Comparison of ENCODE assay signal across 13 cellular contexts in genomic region chr3:51396401-51396800, GRCh38. TPM values are rescaled to one million over a fixed set of nuclear protein-coding genes. Genes with fewer than 3 reads are reported as not detected.
A peak's percentile ranks its signal among the peaks of the same experiment; 100 is the strongest.
DNase-seq lines count a peak whose midpoint lies in the region; ATAC-seq and TF ChIP-seq lines count a peak whose summit lies in the region.
"Had no signal": no experiment of that assay in that cellular context is flagged by ENCODE, and none has a peak within 500 bp of the region (broad histone marks: within the 10 kb centered on the region; RNA-seq: fewer than 3 reads in every experiment).

No MANE protein-coding gene starts in this region.

- H3K36me3 Mint-ChIP-seq in activated naive CD4-positive, alpha-beta T cell treated with anti-CD3 and anti-CD28 coated beads for 36 hours (ENCODE audit: low read depth), result peaks cover 37% of the 10 kb centered on the region
- H3K36me3 Mint-ChIP-seq in T-cell, result peaks cover 33% of the 10 kb centered on the region
- H3K36me3 Mint-ChIP-seq in endothelial cell (ENCODE audit: low read depth, unreplicated experiment), result peaks cover 32% of the 10 kb centered on the region
- H3K36me3 Mint-ChIP-seq in stimulated activated effector memory CD8-positive, alpha-beta T cell treated with anti-CD3 and anti-CD28 coated beads, Interleukin-12 subunit alpha, Interleukin-12 subunit beta, amount 100 ng/mL, for 72 hours, result peaks cover 99% of the 10 kb centered on the region

- POLR2A ChIA-PET in T-cell (lab: Charles Lee), result interaction anchor here in 1 of 2 donors (0.6 kb wide), 1 partner anchor 11 kb away, joined by 4 read pairs; the partner anchor contains the start of gene MANF

- no peaks in the 10 kb centered on the region for H3K27me3 Mint-ChIP-seq in activated naive CD4-positive, alpha-beta T cell treated with anti-CD3 and anti-CD28 coated beads for 36 hours (ENCODE audit: low read depth)
- no peaks in the 10 kb centered on the region for H3K27me3 Mint-ChIP-seq in T-cell
- peaks cover 9% of the 10 kb centered on the region for H3K27me3 Mint-ChIP-seq in endothelial cell (ENCODE audit: unreplicated experiment)

- peaks cover 47% of the 10 kb centered on the region for H3K4me1 Mint-ChIP-seq in activated naive CD4-positive, alpha-beta T cell treated with anti-CD3 and anti-CD28 coated beads for 36 hours (ENCODE audit: low read depth)
- peaks cover 34 to 51% (median 45%) of the 10 kb centered on the region in 3 donors for H3K4me1 Mint-ChIP-seq in T-cell
- peaks cover 47% of the 10 kb centered on the region for H3K4me1 Mint-ChIP-seq in endothelial cell (ENCODE audit: unreplicated experiment)
- H3K4me1 Mint-ChIP-seq in stimulated activated effector memory CD8-positive, alpha-beta T cell treated with anti-CD3 and anti-CD28 coated beads, Interleukin-12 subunit alpha, Interleukin-12 subunit beta, amount 100 ng/mL, for 72 hours, result peaks cover 44% of the 10 kb centered on the region

- H3K27ac Mint-ChIP-seq in activated naive CD4-positive, alpha-beta T cell treated with anti-CD3 and anti-CD28 coated beads for 36 hours, result peak overlapping the region; percentile 79
- H3K27ac Mint-ChIP-seq in T-cell (peak overlapping the region; percentile 7 to 51), endothelial cell (ENCODE audit: unreplicated experiment) (peak overlapping the region; percentile 72)
- peak overlapping the region; percentile 91 for H3K27ac Mint-ChIP-seq in stimulated activated effector memory CD8-positive, alpha-beta T cell treated with anti-CD3 and anti-CD28 coated beads, Interleukin-12 subunit alpha, Interleukin-12 subunit beta, amount 100 ng/mL, for 72 hours

- in situ Hi-C loops in GM13977 (cut with MboI; ENCODE audit: low pct_unique_long_range_greater_than_20kb, low sequenced_read_pairs, unreplicated experiment), result no loop called here

- CTCF ChIA-PET in activated naive CD4-positive, alpha-beta T cell treated with anti-CD3 and anti-CD28 coated beads for 36 hours (lab: Charles Lee), result interaction anchor here (1.3 to 1.5 kb wide), 2 partner anchors 9 to 11 kb away, joined by 4 to 5 read pairs; no protein-coding TSS in a partner anchor
- CTCF ChIA-PET in T-cell (lab: Charles Lee), result no interaction called here

- intact Hi-C loops in activated naive CD4-positive, alpha-beta T cell treated with anti-CD3 and anti-CD28 coated beads for 36 hours (cut with micrococcal nuclease), result loop anchor here (10.0 kb wide), 1 partner anchor 578 kb away; the partner anchor contains the start of genes ABHD14A and ABHD14B

- DNase-seq in activated naive CD4-positive, alpha-beta T cell treated with anti-CD3 and anti-CD28 coated beads for 36 hours, result no peak
- DNase-seq in activated naive CD4-positive, alpha-beta T cell treated with anti-CD3 and anti-CD28 coated beads, Interleukin-2, amount 50 U/mL, for 16 hours, result no peak
- DNase-seq in T-cell (no peak), endothelial cell (ENCODE audit: low spot score) (no peak), GM13977 (ENCODE audit: low spot score) (no peak), NCI-H748 treated with DMSO at 0.1 percent for 48 hours (lab: John Stamatoyannopoulos, UW) (no peak)
- peak in 1 of 2 donors; percentile 49 for DNase-seq in stimulated activated effector memory CD8-positive, alpha-beta T cell treated with anti-CD3 and anti-CD28 coated beads, Interleukin-12 subunit alpha, Interleukin-12 subunit beta, amount 100 ng/mL, for 72 hours (ENCODE audit: low spot score in 2 of 2)
- DNase-seq: amygdala; effector CD4-positive, alpha-beta T cell; EL; kidney glomerular epithelial cell; NCI-H1417 treated with DMSO at 0.1 percent for 48 hours had no signal

- no peak overlapping the region for H3K4me3 Mint-ChIP-seq in activated naive CD4-positive, alpha-beta T cell treated with anti-CD3 and anti-CD28 coated beads for 36 hours
- no peak overlapping the region for H3K4me3 Mint-ChIP-seq in T-cell
- H3K4me3 Mint-ChIP-seq in endothelial cell (ENCODE audit: unreplicated experiment), result peak overlapping the region; percentile 29
- H3K4me3 Mint-ChIP-seq in stimulated activated effector memory CD8-positive, alpha-beta T cell treated with anti-CD3 and anti-CD28 coated beads, Interleukin-12 subunit alpha, Interleukin-12 subunit beta, amount 100 ng/mL, for 72 hours, result no peak overlapping the region

- H3K9me3 Mint-ChIP-seq in activated naive CD4-positive, alpha-beta T cell treated with anti-CD3 and anti-CD28 coated beads for 36 hours, result no peaks in the 10 kb centered on the region
- H3K9me3 Mint-ChIP-seq in T-cell (no peaks in the 10 kb centered on the region), endothelial cell (ENCODE audit: unreplicated experiment) (no peaks in the 10 kb centered on the region)
- H3K9me3 Mint-ChIP-seq in stimulated activated effector memory CD8-positive, alpha-beta T cell treated with anti-CD3 and anti-CD28 coated beads, Interleukin-12 subunit alpha, Interleukin-12 subunit beta, amount 100 ng/mL, for 72 hours, result no peaks in the 10 kb centered on the region

- TF ChIP-seq CTCF in endothelial cell (IDR thresholded peaks at IDR 0.05; ENCODE audit: unreplicated experiment) (no peak), GM13977 (IDR thresholded peaks at IDR 0.05; ENCODE audit: extremely low read depth, insufficient read depth, missing control alignments) (no peak)

- no peak for ATAC-seq in T-cell (replicated peaks in 1 of 4)
- no peak for ATAC-seq in stimulated activated effector memory CD8-positive, alpha-beta T cell treated with anti-CD3 and anti-CD28 coated beads, Interleukin-12 subunit alpha, Interleukin-12 subunit beta, amount 100 ng/mL, for 72 hours
- ATAC-seq in GM21367 (IDR thresholded peaks at IDR 0.05; ENCODE audit: unreplicated experiment), result no peak

RNA-seq across cellular contexts. Expression of gene RBM15B, which starts 5.3 kb away (rescaled TPM):
- total RNA-seq in activated naive CD4-positive, alpha-beta T cell treated with anti-CD3 and anti-CD28 coated beads for 36 hours, result 10 to 100 TPM; 12.8 to 13.5 TPM
- total RNA-seq in T-cell (10 to 100 TPM; 29.2 to 41.3 (median 38.4) TPM), endothelial cell (ENCODE audit: unreplicated experiment) (50.7 TPM)

RNA-seq across cellular contexts. Expression of gene MANF, which starts 11.3 kb away (rescaled TPM):
- 100 to 1,000 TPM in 1 of 2 experiments, 10 to 100 TPM in 1; 91.7 to 108 TPM for total RNA-seq in activated naive CD4-positive, alpha-beta T cell treated with anti-CD3 and anti-CD28 coated beads for 36 hours
- total RNA-seq in T-cell (10 to 100 TPM; 36.4 to 71.9 (median 56.7) TPM), endothelial cell (ENCODE audit: unreplicated experiment) (131 TPM)

Comparison
In these comparisons a context has a peak if more than half of its experiments do, and no peak if none do; other contexts are left out.
1. H3K27ac Mint-ChIP-seq: peak in every context shown above with its lines; median percentile 91 in stimulated activated effector memory CD8-positive, alpha-beta T cell treated with anti-CD3 and anti-CD28 coated beads, Interleukin-12 subunit alpha, Interleukin-12 subunit beta, amount 100 ng/mL, for 72 hours; 79 in activated naive CD4-positive, alpha-beta T cell treated with anti-CD3 and anti-CD28 coated beads for 36 hours; 72 in endothelial cell; 29 in T-cell.